Comparison of ENCODE assay signal across 8 cellular contexts in genomic region chr7:103445228-103446020, GRCh38. TPM values are rescaled to one million over a fixed set of nuclear protein-coding genes. Genes with fewer than 3 reads are reported as not detected.
DNase-seq lines count a peak whose midpoint lies in the region; ATAC-seq and TF ChIP-seq lines count a peak whose summit lies in the region.

No MANE protein-coding gene starts in this region.

- H3K27me3 ChIP-seq in iPS-18a (ENCODE audit: control insufficient read depth, insufficient read depth, low read length), result peaks cover 56% of the 10 kb centered on the region

- H3K27ac ChIP-seq in iPS-18a (ENCODE audit: low read length), result no peak overlapping the region

- no peaks in the 10 kb centered on the region for H3K9me3 ChIP-seq in iPS-18a (ENCODE audit: control insufficient read depth, low read depth, low read length)

- H3K4me1 Mint-ChIP-seq in activated CD8-positive, alpha-beta memory T cell treated with anti-CD3 and anti-CD28 coated beads, Interleukin-2, amount 10 ng/mL, durations not matched to agents 7 days and 5 days, result peaks cover 9% of the 10 kb centered on the region
- H3K4me1 Mint-ChIP-seq in stimulated activated memory B cell treated with anti-CD40 and anti-IgM and Interleukin-4, amounts not matched to agents 10 μg/mL and 1 μg/mL and 100 μg/mL, for 72 hours, result peaks cover 18% of the 10 kb centered on the region

- H3K27ac Mint-ChIP-seq in activated CD8-positive, alpha-beta memory T cell treated with anti-CD3 and anti-CD28 coated beads, Interleukin-2, amount 10 ng/mL, durations not matched to agents 7 days and 5 days, result no peak overlapping the region
- no peak overlapping the region for H3K27ac Mint-ChIP-seq in stimulated activated memory B cell treated with anti-CD40 and anti-IgM and Interleukin-4, amounts not matched to agents 10 μg/mL and 1 μg/mL and 100 μg/mL, for 72 hours

- H3K4me3 Mint-ChIP-seq in activated CD8-positive, alpha-beta memory T cell treated with anti-CD3 and anti-CD28 coated beads, Interleukin-2, amount 10 ng/mL, durations not matched to agents 7 days and 5 days, result peak overlapping the region; percentile 52
- H3K4me3 Mint-ChIP-seq in stimulated activated memory B cell treated with anti-CD40 and anti-IgM and Interleukin-4, amounts not matched to agents 10 μg/mL and 1 μg/mL and 100 μg/mL, for 72 hours, result peak overlapping the region; percentile 75

- TF ChIP-seq CTCF in AG09309 (IDR thresholded peaks at IDR 0.05; ENCODE audit: control insufficient read depth, insufficient read depth, low read depth, low read length, missing control alignments), result no peak

- H3K4me1 ChIP-seq in iPS-18a (ENCODE audit: control insufficient read depth, low read depth, low read length), result peaks cover 11% of the 10 kb centered on the region

- peaks cover 83% of the 10 kb centered on the region for H3K27me3 Mint-ChIP-seq in activated CD8-positive, alpha-beta memory T cell treated with anti-CD3 and anti-CD28 coated beads, Interleukin-2, amount 10 ng/mL, durations not matched to agents 7 days and 5 days
- H3K27me3 Mint-ChIP-seq in stimulated activated memory B cell treated with anti-CD40 and anti-IgM and Interleukin-4, amounts not matched to agents 10 μg/mL and 1 μg/mL and 100 μg/mL, for 72 hours, result peaks cover 76% of the 10 kb centered on the region

- DNase-seq in AG09309 (ENCODE audit: low read depth) (no peak), pons (ENCODE audit: low spot score) (no peak), NCI-H2227 (lab: John Stamatoyannopoulos, UW; ENCODE audit: unreplicated experiment) (no peak)
- DNase-seq in activated CD8-positive, alpha-beta memory T cell treated with anti-CD3 and anti-CD28 coated beads, Interleukin-2, amount 10 ng/mL, durations not matched to agents 7 days and 5 days, result no peak

- no peaks in the 10 kb centered on the region for H3K36me3 Mint-ChIP-seq in activated CD8-positive, alpha-beta memory T cell treated with anti-CD3 and anti-CD28 coated beads, Interleukin-2, amount 10 ng/mL, durations not matched to agents 7 days and 5 days
- H3K36me3 Mint-ChIP-seq in stimulated activated memory B cell treated with anti-CD40 and anti-IgM and Interleukin-4, amounts not matched to agents 10 μg/mL and 1 μg/mL and 100 μg/mL, for 72 hours, result no peaks in the 10 kb centered on the region

- H3K36me3 ChIP-seq in iPS-18a (ENCODE audit: control insufficient read depth, low read depth, low read length), result no peaks in the 10 kb centered on the region

- no peaks in the 10 kb centered on the region for H3K9me3 Mint-ChIP-seq in activated CD8-positive, alpha-beta memory T cell treated with anti-CD3 and anti-CD28 coated beads, Interleukin-2, amount 10 ng/mL, durations not matched to agents 7 days and 5 days (ENCODE audit: low read depth)
- peaks cover 8% of the 10 kb centered on the region for H3K9me3 Mint-ChIP-seq in stimulated activated memory B cell treated with anti-CD40 and anti-IgM and Interleukin-4, amounts not matched to agents 10 μg/mL and 1 μg/mL and 100 μg/mL, for 72 hours

- ATAC-seq in GM18867 (IDR thresholded peaks at IDR 0.05; ENCODE audit: unreplicated experiment), result peak; percentile 8
- peak; percentile 34 for ATAC-seq in activated CD8-positive, alpha-beta memory T cell treated with anti-CD3 and anti-CD28 coated beads, Interleukin-2, amount 10 ng/mL, durations not matched to agents 7 days and 5 days
- no peak for ATAC-seq in stimulated activated memory B cell treated with anti-CD40 and anti-IgM and Interleukin-4, amounts not matched to agents 10 μg/mL and 1 μg/mL and 100 μg/mL, for 72 hours
- ATAC-seq in HG03565 (IDR thresholded peaks at IDR 0.05; ENCODE audit: unreplicated experiment), result no peak

- no peak overlapping the region for H3K9ac ChIP-seq in iPS-18a (ENCODE audit: low read length)

- H3K4me3 ChIP-seq in AG09309 (ENCODE audit: control insufficient read depth, low read depth, low read length) (peak overlapping the region; percentile 7), iPS-18a (ENCODE audit: low read length) (peak overlapping the region; percentile 60)

- CTCF ChIA-PET in activated CD8-positive, alpha-beta memory T cell treated with anti-CD3 and anti-CD28 coated beads, Interleukin-2, amount 10 ng/mL, durations not matched to agents 7 days and 5 days (lab: Charles Lee), result no interaction called here

RNA-seq across cellular contexts. Expression of gene SLC26A5, which starts 0.6 kb away (rescaled TPM):
- not detected for total RNA-seq in activated CD8-positive, alpha-beta memory T cell treated with anti-CD3 and anti-CD28 coated beads, Interleukin-2, amount 10 ng/mL, durations not matched to agents 7 days and 5 days

Comparison
In these comparisons a context has a peak if more than half of its experiments do, and no peak if none do; other contexts are left out.
1. ATAC-seq: peak in GM18867 (single experiment) and activated CD8-positive, alpha-beta memory T cell treated with anti-CD3 and anti-CD28 coated beads, Interleukin-2, amount 10 ng/mL, durations not matched to agents 7 days and 5 days (single experiment); none in stimulated activated memory B cell treated with anti-CD40 and anti-IgM and Interleukin-4, amounts not matched to agents 10 μg/mL and 1 μg/mL and 100 μg/mL, for 72 hours (single experiment) and HG03565 (single experiment).